In genomic region chr3:123158899-123159390, GRCh38 we compare ENCODE assay signal across 15 cellular contexts. TPM values are rescaled to one million over a fixed set of nuclear protein-coding genes. Genes with fewer than 3 reads are reported as not detected.
DNase-seq lines count a peak whose midpoint lies in the region; TF ChIP-seq lines count a peak whose summit lies in the region.
"Had no signal": no experiment of that assay in that cellular context is flagged by ENCODE, and none has a peak within 500 bp of the region (broad histone marks: within the 10 kb centered on the region; RNA-seq: fewer than 3 reads in every experiment).

No MANE protein-coding gene starts in this region.

- no peak overlapping the region for H2AFZ ChIP-seq in H9 (ENCODE audit: low read length)
- H2AFZ ChIP-seq: GM23338 had no signal

- no peak overlapping the region for H3K56ac ChIP-seq in H9 (ENCODE audit: insufficient read length, low read depth, low read length)

- no peak overlapping the region for H4K8ac ChIP-seq in H9 (replicated peaks; ENCODE audit: insufficient read length, low read depth, low read length)

- no peak overlapping the region for H2AK5ac ChIP-seq in H9 (ENCODE audit: insufficient read length, low read length)

- H3K23me2 ChIP-seq in H9 (ENCODE audit: insufficient read length, low read depth, low read length, poor library complexity, severe bottlenecking), result no peaks in the 10 kb centered on the region

- H3K27me3 ChIP-seq in H9 (ENCODE audit: insufficient read depth, low read length), result no peaks in the 10 kb centered on the region
- H3K27me3 ChIP-seq in endodermal cell (ENCODE audit: control insufficient read depth, insufficient read depth, low read length, poor library complexity, severe bottlenecking), result no peaks in the 10 kb centered on the region

- H2BK20ac ChIP-seq in H9 (ENCODE audit: low read depth, low read length, poor library complexity, severe bottlenecking), result no peak overlapping the region

- H3K18ac ChIP-seq in H9 (ENCODE audit: insufficient read length, low read depth, low read length), result no peak overlapping the region

- H3K27ac Mint-ChIP-seq in H9, result no peak overlapping the region
- H3K27ac Mint-ChIP-seq in endodermal cell, result no peak overlapping the region
- H3K27ac Mint-ChIP-seq in activated naive CD8-positive, alpha-beta T cell treated with anti-CD3 and anti-CD28 coated beads for 36 hours, result no peak overlapping the region
- no peak overlapping the region for H3K27ac Mint-ChIP-seq in progenitor cell of endocrine pancreas
- H3K27ac Mint-ChIP-seq: CD8-positive, alpha-beta T cell; GM23338 had no signal

- H3K36me3 ChIP-seq in endodermal cell (ENCODE audit: control insufficient read depth, insufficient read depth, low read length), result peaks cover 84% of the 10 kb centered on the region

- H3K27ac ChIP-seq in H9 (ENCODE audit: insufficient read length, low read depth, low read length), result no peak overlapping the region
- H3K27ac ChIP-seq in VCaP, result peak overlapping the region; percentile 86; the same call in 1 of the 2 replicates
- H3K27ac ChIP-seq in endodermal cell (ENCODE audit: low read depth, low read length), result no peak overlapping the region

- TF ChIP-seq CTCF in H9 (conservative IDR thresholded peaks at IDR 0.05) (no peak), VCaP (conservative IDR thresholded peaks at IDR 0.05) (no peak), endodermal cell (conservative IDR thresholded peaks at IDR 0.05) (no peak), GM13976 (IDR thresholded peaks at IDR 0.05; ENCODE audit: borderline replicate concordance, control extremely low read depth, extremely low read depth, insufficient read depth, missing control alignments) (no peak), progenitor cell of endocrine pancreas (IDR thresholded peaks at IDR 0.05; ENCODE audit: unreplicated experiment) (no peak)

- H3K9me3 ChIP-seq in H9 (ENCODE audit: control insufficient read depth, low read depth, low read length), result no peaks in the 10 kb centered on the region
- peaks cover 2% of the 10 kb centered on the region for H3K9me3 ChIP-seq in endodermal cell (ENCODE audit: control insufficient read depth, low read length)

- H3K9ac ChIP-seq in H9 (ENCODE audit: extremely low read depth, insufficient read length, low read length) (no peak overlapping the region), endodermal cell (ENCODE audit: extremely low read depth, low read length, poor library complexity, severe bottlenecking) (no peak overlapping the region)

- H3K4me3 ChIP-seq in endodermal cell (ENCODE audit: low read length), result no peak overlapping the region
- H3K4me3 ChIP-seq: GM23338 had no signal

- no peak overlapping the region for H3K4ac ChIP-seq in H9 (ENCODE audit: low read depth, low read length)

- no peak overlapping the region for H4K5ac ChIP-seq in H9 (ENCODE audit: insufficient read length, low read depth, low read length)

- H4K91ac ChIP-seq in H9 (ENCODE audit: insufficient read length, low read depth, low read length), result no peak overlapping the region

- H3K36me3 Mint-ChIP-seq in H9 (ENCODE audit: insufficient read depth in 1 of 3, low read depth in 3 of 3) (peaks cover 3 to 34% (median 13%) of the 10 kb centered on the region in 3 experiments; a peak in 6 of 7 replicates), endodermal cell (ENCODE audit: low read depth) (peaks cover 53% of the 10 kb centered on the region), progenitor cell of endocrine pancreas (ENCODE audit: insufficient read depth) (peaks cover 9% of the 10 kb centered on the region)
- peaks cover 38% of the 10 kb centered on the region for H3K36me3 Mint-ChIP-seq in activated naive CD8-positive, alpha-beta T cell treated with anti-CD3 and anti-CD28 coated beads for 36 hours

- WGBS in H9 (ENCODE audit: extremely low coverage, insufficient read length, low lambda C conversion rate), result no CpG with 5 or more reads among the region's 10 CpGs
- 94 to 100% methylated on average over 4 to 9 of the region's 10 CpGs for WGBS in endodermal cell (ENCODE audit: insufficient coverage in 1 of 2, insufficient read length in 1 of 2), 2 experiments

- H3K4me3 Mint-ChIP-seq in H9 (no peak overlapping the region), endodermal cell (no peak overlapping the region), progenitor cell of endocrine pancreas (ENCODE audit: low read depth) (no peak overlapping the region)
- no peak overlapping the region for H3K4me3 Mint-ChIP-seq in activated naive CD8-positive, alpha-beta T cell treated with anti-CD3 and anti-CD28 coated beads for 36 hours
- H3K4me3 Mint-ChIP-seq: CD14-positive monocyte; CD8-positive, alpha-beta T cell; GM23338 had no signal

- in situ Hi-C loops in GM13976 (cut with MboI; ENCODE audit: low sequenced_read_pairs, unreplicated experiment), result no loop called here

- H2BK12ac ChIP-seq in H9 (ENCODE audit: insufficient read length, low read depth, low read length), result no peak overlapping the region

- no peak overlapping the region for H2BK5ac ChIP-seq in H9 (ENCODE audit: insufficient read length, low read length)

- no peak overlapping the region for H3K14ac ChIP-seq in H9 (ENCODE audit: insufficient read depth, low read length)

- H3K27me3 Mint-ChIP-seq in H9 (ENCODE audit: low read depth) (no peaks in the 10 kb centered on the region), endodermal cell (ENCODE audit: insufficient read depth) (no peaks in the 10 kb centered on the region), progenitor cell of endocrine pancreas (no peaks in the 10 kb centered on the region)
- H3K27me3 Mint-ChIP-seq in activated naive CD8-positive, alpha-beta T cell treated with anti-CD3 and anti-CD28 coated beads for 36 hours, result no peaks in the 10 kb centered on the region

- no peak overlapping the region for H2BK15ac ChIP-seq in H9 (ENCODE audit: low read depth, low read length)

- no peaks in the 10 kb centered on the region for H4K20me1 ChIP-seq in H9 (ENCODE audit: control insufficient read depth, insufficient read depth, insufficient read length)

- H3K4me1 ChIP-seq in H9 (ENCODE audit: insufficient read depth, low read length) (no peaks in the 10 kb centered on the region), endodermal cell (ENCODE audit: control insufficient read depth, insufficient read depth, low read length) (no peaks in the 10 kb centered on the region)

- H3K79me1 ChIP-seq in H9 (ENCODE audit: insufficient read depth, low read depth, low read length, poor library complexity, severe bottlenecking), result no peaks in the 10 kb centered on the region

- H3K79me2 ChIP-seq in H9 (ENCODE audit: insufficient read depth, low read length), result no peaks in the 10 kb centered on the region

- no peak overlapping the region for H3T11ph ChIP-seq in H9 (ENCODE audit: low read length)

- DNase-seq in AG20443 (ENCODE audit: low spot score) (peak; percentile 8), H9 (peak; percentile 10), endodermal cell (peak; percentile 29), GM13976 (ENCODE audit: low spot score) (no peak), NCI-H2171 (lab: John Stamatoyannopoulos, UW) (no peak), progenitor cell of endocrine pancreas (ENCODE audit: low spot score, unreplicated experiment) (no peak)
- DNase-seq in activated naive CD8-positive, alpha-beta T cell treated with anti-CD3 and anti-CD28 coated beads for 36 hours, result no peak
- DNase-seq: CD8-positive, alpha-beta T cell; COR-L47; DMS153; EL; H7 had no signal

- H3K4me1 Mint-ChIP-seq in H9 (no peaks in the 10 kb centered on the region), endodermal cell (no peaks in the 10 kb centered on the region), progenitor cell of endocrine pancreas (ENCODE audit: low read depth) (peaks cover 19% of the 10 kb centered on the region)
- H3K4me1 Mint-ChIP-seq in activated naive CD8-positive, alpha-beta T cell treated with anti-CD3 and anti-CD28 coated beads for 36 hours, result no peaks in the 10 kb centered on the region
- H3K4me1 Mint-ChIP-seq: GM23338 had no signal

- no peak overlapping the region for H3K4me2 ChIP-seq in H9 (ENCODE audit: insufficient read depth, insufficient read length, low read length)
- H3K4me2 ChIP-seq: GM23338 had no signal

- no peaks in the 10 kb centered on the region for H3K9me3 Mint-ChIP-seq in H9
- H3K9me3 Mint-ChIP-seq in endodermal cell, result no peaks in the 10 kb centered on the region
- H3K9me3 Mint-ChIP-seq in activated naive CD8-positive, alpha-beta T cell treated with anti-CD3 and anti-CD28 coated beads for 36 hours, result no peaks in the 10 kb centered on the region
- no peaks in the 10 kb centered on the region for H3K9me3 Mint-ChIP-seq in progenitor cell of endocrine pancreas (ENCODE audit: low read depth)
- H3K9me3 Mint-ChIP-seq: CD14-positive monocyte; CD8-positive, alpha-beta T cell; GM23338 had no signal

- H3K23ac ChIP-seq in H9 (ENCODE audit: insufficient read length, low read depth, low read length), result no peak overlapping the region

- H2BK120ac ChIP-seq in H9 (ENCODE audit: low read depth, low read length, poor library complexity, severe bottlenecking), result no peak overlapping the region

RNA-seq across cellular contexts. Expression of gene SEC22A, which starts 42.8 kb away (rescaled TPM):
- 6.2 and 9.9 TPM in 2 replicates for total RNA-seq in H9 (2021)
- total RNA-seq in endodermal cell, result 10 to 100 TPM; 19.5 to 21.8 TPM
- 26.2 TPM for polyA plus RNA-seq in endodermal cell (2013, experiment 1 of 2)
- 23.2 TPM for polyA plus RNA-seq in endodermal cell (2013, experiment 2 of 2)
- total RNA-seq in activated naive CD8-positive, alpha-beta T cell treated with anti-CD3 and anti-CD28 coated beads for 36 hours, result 10 to 100 TPM; 13.7 to 17.8 TPM
- total RNA-seq in progenitor cell of endocrine pancreas, result 13.9 and 14.0 TPM in 2 replicates

Comparison
In these comparisons a context has a peak if more than half of its experiments do, and no peak if none do; other contexts are left out.
1. DNase-seq: peak in AG20443 (single experiment), H9 (single experiment) and endodermal cell (single experiment); none in activated naive CD8-positive, alpha-beta T cell treated with anti-CD3 and anti-CD28 coated beads for 36 hours (single experiment), GM13976 (single experiment), NCI-H2171 (single experiment) and progenitor cell of endocrine pancreas (single experiment).